ENCODE assay signal across 1 cellular context in the genomic region with DNA sequence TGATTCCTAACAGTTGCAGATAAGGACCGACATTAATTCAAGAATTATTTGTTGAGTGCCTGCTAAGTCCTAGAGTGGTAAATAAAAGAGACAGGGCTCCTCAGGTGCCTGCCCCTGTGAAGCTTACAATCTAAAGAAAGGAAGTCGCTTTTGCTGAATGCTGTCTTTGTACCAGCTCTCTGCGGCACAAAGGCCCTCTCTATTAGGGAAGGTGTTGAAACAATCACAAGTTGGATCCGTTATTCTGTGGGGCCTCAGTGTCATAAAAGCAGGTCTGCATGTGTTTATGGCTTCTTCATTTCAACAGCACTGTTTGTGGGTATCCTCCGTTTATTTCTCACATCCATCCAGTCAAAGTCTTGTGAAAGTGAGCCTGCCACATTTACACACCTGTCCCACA.
TF ChIP-seq lines count a peak whose summit lies in the region.

No MANE protein-coding gene starts in this region.

TF ChIP-seq in HepG2, 621 proteins besides CTCF, POLR2A, EP300 and RAD21 (continued from another document):
- TF ChIP-seq RCOR2 (CRISPR knock-in tag; IDR thresholded peaks at IDR 0.05) (no peak), SOX13 (IDR thresholded peaks at IDR 0.05) (no peak), SOX13 (CRISPR knock-in tag; conservative IDR thresholded peaks at IDR 0.05 in 1 of 2, IDR thresholded peaks at IDR 0.05 in 1 of 2) (peak in 1 of 2 experiments; percentile 53; a peak in 2 of 4 replicates), ZNF609 (CRISPR knock-in tag; IDR thresholded peaks at IDR 0.05; ENCODE audit: borderline replicate concordance) (no peak), SOX5 (CRISPR knock-in tag; IDR thresholded peaks at IDR 0.05; ENCODE audit: borderline replicate concordance) (peak; percentile 17; the same call in 1 of the 2 replicates), TBX2 (CRISPR knock-in tag; IDR thresholded peaks at IDR 0.05; ENCODE audit: borderline replicate concordance) (peak; percentile 46; the same call in 1 of the 2 replicates), FOXJ3 (CRISPR knock-in tag; IDR thresholded peaks at IDR 0.05; ENCODE audit: borderline replicate concordance) (no peak), ARID5B (CRISPR knock-in tag; IDR thresholded peaks at IDR 0.05) (0 out of 2 replicates have a peak, but pooled peaks have one; percentile 12), ZNF614 (CRISPR knock-in tag; IDR thresholded peaks at IDR 0.05; ENCODE audit: borderline replicate concordance) (no peak), SIX4 (CRISPR knock-in tag; IDR thresholded peaks at IDR 0.05) (no peak), ZNF781 (CRISPR knock-in tag; IDR thresholded peaks at IDR 0.05; ENCODE audit: borderline replicate concordance, not compliant biosample characterization) (no peak), ZMYM2 (CRISPR knock-in tag; IDR thresholded peaks at IDR 0.05) (0 out of 2 replicates have a peak, but pooled peaks have one; percentile 30)
